ENCODE assay signal across 22 cellular contexts in genomic region chr15:89196241-89196640, GRCh38. TPM values are rescaled to one million over a fixed set of nuclear protein-coding genes. Genes with fewer than 3 reads are reported as not detected.
DNase-seq lines count a peak whose midpoint lies in the region; ATAC-seq and TF ChIP-seq lines count a peak whose summit lies in the region.
"Had no signal": no experiment of that assay in that cellular context is flagged by ENCODE, and none has a peak within 500 bp of the region (broad histone marks: within the 10 kb centered on the region; RNA-seq: fewer than 3 reads in every experiment).

No MANE protein-coding gene starts in this region.

- no peak overlapping the region for H4K91ac ChIP-seq in H9 (ENCODE audit: insufficient read length, low read depth, low read length)

- no peak overlapping the region for H3K4me3 ChIP-seq in gastrocnemius medialis
- no peak overlapping the region for H3K4me3 ChIP-seq in CD4-positive, alpha-beta memory T cell (ENCODE audit: low read length in 2 of 2)
- H3K4me3 ChIP-seq: colonic mucosa, HAP-1, K562 had no signal

- no peaks in the 10 kb centered on the region for H3K27me3 Mint-ChIP-seq in H9 (ENCODE audit: low read depth)
- no peaks in the 10 kb centered on the region for H3K27me3 Mint-ChIP-seq in activated T-helper 17 cell treated with anti-CD3 and anti-CD28 coated beads, Interleukin-2, amount 50 U/mL, for 72 hours
- H3K27me3 Mint-ChIP-seq in CD4-positive, alpha-beta memory T cell = no peaks in the 10 kb centered on the region
- H3K27me3 Mint-ChIP-seq: activated CD4-positive, alpha-beta memory T cell treated with anti-CD3 and anti-CD28 coated beads for 36 hours; CD4-positive, CD25-positive, alpha-beta regulatory T cell had no signal

- no peak overlapping the region for H3K4me2 ChIP-seq in H9 (ENCODE audit: insufficient read depth, insufficient read length, low read length)

- no peak overlapping the region for H3K56ac ChIP-seq in H9 (ENCODE audit: insufficient read length, low read depth, low read length)

- no peak overlapping the region for H2BK12ac ChIP-seq in H9 (ENCODE audit: insufficient read length, low read depth, low read length)

- H2BK120ac ChIP-seq in H9 (ENCODE audit: low read depth, low read length, poor library complexity, severe bottlenecking) = no peak overlapping the region

- no peaks in the 10 kb centered on the region for H3K9me3 ChIP-seq in H9 (ENCODE audit: control insufficient read depth, low read depth, low read length)
- H3K9me3 ChIP-seq in gastrocnemius medialis = no peaks in the 10 kb centered on the region
- no peaks in the 10 kb centered on the region for H3K9me3 ChIP-seq in CD4-positive, alpha-beta memory T cell (ENCODE audit: control insufficient read depth in 1 of 2, low read length in 2 of 2)
- H3K9me3 ChIP-seq: colonic mucosa, HAP-1 had no signal

- no peak for ATAC-seq in activated T-helper 17 cell treated with anti-CD3 and anti-CD28 coated beads, Interleukin-2, amount 50 U/mL, for 72 hours (replicated peaks)
- ATAC-seq in gastrocnemius medialis = no peak
- ATAC-seq: K562, natural killer cell, SK-N-SH treated with all-trans-retinoic acid at 6 μM for 48 hours had no signal

- H3K23me2 ChIP-seq in H9 (ENCODE audit: insufficient read length, low read depth, low read length, poor library complexity, severe bottlenecking) = peaks cover 4% of the 10 kb centered on the region

- TF ChIP-seq POLR2A in gastrocnemius medialis (IDR thresholded peaks at IDR 0.05) = no peak

- no peaks in the 10 kb centered on the region for H3K79me2 ChIP-seq in H9 (ENCODE audit: insufficient read depth, low read length)
- H3K79me2 ChIP-seq: parathyroid adenoma had no signal

- H4K8ac ChIP-seq in H9 (replicated peaks; ENCODE audit: insufficient read length, low read depth, low read length) = no peak overlapping the region

- no peak overlapping the region for H4K5ac ChIP-seq in H9 (ENCODE audit: insufficient read length, low read depth, low read length)

- peaks cover 0 to 94% of the 10 kb centered on the region in 2 donors for H3K36me3 ChIP-seq in gastrocnemius medialis
- H3K36me3 ChIP-seq in CD4-positive, alpha-beta memory T cell (ENCODE audit: insufficient read depth, low read length) = peaks cover 51% of the 10 kb centered on the region
- H3K36me3 ChIP-seq: colonic mucosa had no signal

- intact Hi-C loops in gastrocnemius medialis (cut with DNase I; ENCODE audit: low total_unique reads) = no loop called here
- intact Hi-C loops in CD4-positive, alpha-beta memory T cell (cut with micrococcal nuclease) = no loop called here

- H3K18ac ChIP-seq in H9 (ENCODE audit: insufficient read length, low read depth, low read length) = no peak overlapping the region

- CTCF ChIA-PET in CD4-positive, alpha-beta memory T cell (lab: Charles Lee; ENCODE audit: partially characterized antibody) = interaction anchor here (1.2 to 4.3 kb wide), 3 partner anchors 10 to 18 kb away, joined by 3 to 37 read pairs (median 5); no protein-coding TSS in a partner anchor

- no peak overlapping the region for H2AK5ac ChIP-seq in H9 (ENCODE audit: insufficient read length, low read length)

- no peak overlapping the region for H3K4ac ChIP-seq in H9 (ENCODE audit: low read depth, low read length)

- no peak overlapping the region for H2BK15ac ChIP-seq in H9 (ENCODE audit: low read depth, low read length)

- no peaks in the 10 kb centered on the region for H4K20me1 ChIP-seq in H9 (ENCODE audit: control insufficient read depth, insufficient read depth, insufficient read length)

- H3T11ph ChIP-seq in H9 (ENCODE audit: low read length) = no peak overlapping the region

- no peaks in the 10 kb centered on the region for H3K79me1 ChIP-seq in H9 (ENCODE audit: insufficient read depth, low read depth, low read length, poor library complexity, severe bottlenecking)

- H3K23ac ChIP-seq in H9 (ENCODE audit: insufficient read length, low read depth, low read length) = no peak overlapping the region

- no peak overlapping the region for H3K9ac ChIP-seq in H9 (ENCODE audit: extremely low read depth, insufficient read length, low read length)
- H3K9ac ChIP-seq: parathyroid adenoma had no signal

- TF ChIP-seq CTCF in H9 (conservative IDR thresholded peaks at IDR 0.05) (no peak), gastrocnemius medialis (IDR thresholded peaks at IDR 0.05 in 4 of 5, conservative IDR thresholded peaks at IDR 0.05 in 1 of 5) (no peak)

- H3K9me3 Mint-ChIP-seq in H9 = no peaks in the 10 kb centered on the region
- H3K9me3 Mint-ChIP-seq in activated T-helper 17 cell treated with anti-CD3 and anti-CD28 coated beads, Interleukin-2, amount 50 U/mL, for 72 hours = no peaks in the 10 kb centered on the region
- H3K9me3 Mint-ChIP-seq in CD4-positive, alpha-beta memory T cell = no peaks in the 10 kb centered on the region
- H3K9me3 Mint-ChIP-seq: activated CD4-positive, alpha-beta memory T cell treated with anti-CD3 and anti-CD28 coated beads for 36 hours; mesothelial cell of epicardium; natural killer cell had no signal

- H2BK5ac ChIP-seq in H9 (ENCODE audit: insufficient read length, low read length) = no peak overlapping the region

- H3K27ac ChIP-seq in H9 (ENCODE audit: insufficient read length, low read depth, low read length) (no peak overlapping the region), layer of hippocampus (ENCODE audit: low read depth, low read length) (peak overlapping the region; percentile 54), gastrocnemius medialis (peak overlapping the region in 3 of 4 donors; percentile 3 to 57 (median 45))
- H3K27ac ChIP-seq in CD4-positive, alpha-beta memory T cell (ENCODE audit: low read depth, low read length) = no peak overlapping the region
- H3K27ac ChIP-seq: brain microvascular endothelial cell, colonic mucosa, parathyroid adenoma had no signal

- DNase-seq in H9 (no peak), gastrocnemius medialis (no peak), amygdala (lab: John Stamatoyannopoulos, UW) (no peak), activated gamma-delta T cell (lab: John Stamatoyannopoulos, UW) (no peak), NCI-H1436 (lab: John Stamatoyannopoulos, UW) (no peak)
- no peak for DNase-seq in CD4-positive, alpha-beta memory T cell
- DNase-seq: brain microvascular endothelial cell, MM.1S, natural killer cell, NCI-H1417 treated with DMSO at 0.1 percent for 48 hours had no signal

- peaks cover 42 to 52% of the 10 kb centered on the region in 2 experiments for H3K4me1 Mint-ChIP-seq in H9
- peaks cover 11% of the 10 kb centered on the region for H3K4me1 Mint-ChIP-seq in activated T-helper 17 cell treated with anti-CD3 and anti-CD28 coated beads, Interleukin-2, amount 50 U/mL, for 72 hours
- H3K4me1 Mint-ChIP-seq in CD4-positive, alpha-beta memory T cell = peaks cover 3 to 7% (median 6%) of the 10 kb centered on the region in 4 donors

- no peak overlapping the region for H2AFZ ChIP-seq in H9 (ENCODE audit: low read length)
- H2AFZ ChIP-seq: parathyroid adenoma had no signal

- H3K4me1 ChIP-seq in H9 (ENCODE audit: insufficient read depth, low read length) (peaks cover 7% of the 10 kb centered on the region), gastrocnemius medialis (peaks cover 0 to 7% of the 10 kb centered on the region in 2 donors)
- no peaks in the 10 kb centered on the region for H3K4me1 ChIP-seq in CD4-positive, alpha-beta memory T cell (ENCODE audit: insufficient read depth, low read length)

- no peak overlapping the region for H3K14ac ChIP-seq in H9 (ENCODE audit: insufficient read depth, low read length)

- H2BK20ac ChIP-seq in H9 (ENCODE audit: low read depth, low read length, poor library complexity, severe bottlenecking) = no peak overlapping the region

- no CpG with 5 or more reads among the region's 6 CpGs for WGBS in H9 (ENCODE audit: extremely low coverage, insufficient read length, low lambda C conversion rate)

- peaks cover 7 to 13% (median 9%) of the 10 kb centered on the region in 3 experiments; a peak in 5 of 7 replicates for H3K36me3 Mint-ChIP-seq in H9 (ENCODE audit: insufficient read depth in 1 of 3, low read depth in 3 of 3)
- H3K36me3 Mint-ChIP-seq in activated T-helper 17 cell treated with anti-CD3 and anti-CD28 coated beads, Interleukin-2, amount 50 U/mL, for 72 hours (ENCODE audit: low read depth) = peaks cover 66% of the 10 kb centered on the region
- peaks cover 42 to 66% of the 10 kb centered on the region in 2 donors for H3K36me3 Mint-ChIP-seq in CD4-positive, alpha-beta memory T cell

- peak overlapping the region in 2 of 3 experiments; percentile 70 to 82; a peak in 1 of 7 replicates for H3K27ac Mint-ChIP-seq in H9
- peak overlapping the region; percentile 56 for H3K27ac Mint-ChIP-seq in activated T-helper 17 cell treated with anti-CD3 and anti-CD28 coated beads, Interleukin-2, amount 50 U/mL, for 72 hours
- H3K27ac Mint-ChIP-seq in CD4-positive, alpha-beta memory T cell = peak overlapping the region in 2 of 7 donors; percentile 12 to 65
- H3K27ac Mint-ChIP-seq: mesothelial cell of epicardium had no signal

- POLR2A ChIA-PET in CD4-positive, alpha-beta memory T cell (lab: Charles Lee; ENCODE audit: partially characterized antibody) = interaction anchor here (1.3 kb wide), 1 partner anchor 11 kb away, joined by 3 read pairs; no protein-coding TSS in a partner anchor

- H3K27me3 ChIP-seq in H9 (ENCODE audit: insufficient read depth, low read length) (no peaks in the 10 kb centered on the region), layer of hippocampus (ENCODE audit: control insufficient read depth, insufficient read depth, low read length) (no peaks in the 10 kb centered on the region), gastrocnemius medialis (no peaks in the 10 kb centered on the region)
- no peaks in the 10 kb centered on the region for H3K27me3 ChIP-seq in CD4-positive, alpha-beta memory T cell (ENCODE audit: insufficient read depth, low read length)
- H3K27me3 ChIP-seq: brain microvascular endothelial cell, colonic mucosa had no signal

- in situ Hi-C loops in gastrocnemius medialis (cut with MboI; ENCODE audit: low sequenced_read_pairs in 4 of 4) = no loop called here

- H3K4me3 Mint-ChIP-seq in H9 = no peak overlapping the region
- no peak overlapping the region for H3K4me3 Mint-ChIP-seq in activated T-helper 17 cell treated with anti-CD3 and anti-CD28 coated beads, Interleukin-2, amount 50 U/mL, for 72 hours
- H3K4me3 Mint-ChIP-seq in CD4-positive, alpha-beta memory T cell = no peak overlapping the region
- H3K4me3 Mint-ChIP-seq: activated CD4-positive, alpha-beta memory T cell treated with anti-CD3 and anti-CD28 coated beads for 36 hours; mesothelial cell of epicardium; natural killer cell had no signal

RNA-seq across cellular contexts. Expression of gene RLBP1, which starts 25.1 kb away (rescaled TPM):
- total RNA-seq in H9 (2021) (not detected in 2 replicates), gastrocnemius medialis (not detected)
- not detected for total RNA-seq in activated T-helper 17 cell treated with anti-CD3 and anti-CD28 coated beads, Interleukin-2, amount 50 U/mL, for 72 hours
- not detected for total RNA-seq in CD4-positive, alpha-beta memory T cell
- not detected for polyA plus RNA-seq in CD4-positive, alpha-beta memory T cell
- total RNA-seq: activated CD4-positive, alpha-beta memory T cell treated with anti-CD3 and anti-CD28 coated beads for 36 hours; CD4-positive, CD25-positive, alpha-beta regulatory T cell; colonic mucosa; fibroblast of lung; mesothelial cell of epicardium; natural killer cell; subcutaneous adipose tissue had no signal
- polyA plus RNA-seq: CD4-positive, CD25-positive, alpha-beta regulatory T cell; fibroblast of lung; K562 had no signal

RNA-seq across cellular contexts. Expression of gene FANCI, which starts 47.5 kb away (rescaled TPM):
- total RNA-seq in H9 (2021) (102 and 106 TPM in 2 replicates), gastrocnemius medialis (1 to 10 TPM in 3 of 4 donors, under 1 TPM in 1; 0.80 to 3.3 (median 2.7) TPM)
- total RNA-seq in activated T-helper 17 cell treated with anti-CD3 and anti-CD28 coated beads, Interleukin-2, amount 50 U/mL, for 72 hours = 100 to 1,000 TPM; 210 to 232 TPM
- 10 to 100 TPM; 10.9 to 19.0 TPM for total RNA-seq in CD4-positive, alpha-beta memory T cell
- polyA plus RNA-seq in CD4-positive, alpha-beta memory T cell = 1 to 10 TPM; 3.9 to 6.1 TPM

Comparison
In these comparisons a context has a peak if more than half of its experiments do, and no peak if none do; other contexts are left out.
1. H3K27ac ChIP-seq: peak in layer of hippocampus (single experiment) and gastrocnemius medialis (3 of 4); none in H9 (single experiment) and CD4-positive, alpha-beta memory T cell (single experiment).